1 cellular context compared by ENCODE assay signal in the genomic region with DNA sequence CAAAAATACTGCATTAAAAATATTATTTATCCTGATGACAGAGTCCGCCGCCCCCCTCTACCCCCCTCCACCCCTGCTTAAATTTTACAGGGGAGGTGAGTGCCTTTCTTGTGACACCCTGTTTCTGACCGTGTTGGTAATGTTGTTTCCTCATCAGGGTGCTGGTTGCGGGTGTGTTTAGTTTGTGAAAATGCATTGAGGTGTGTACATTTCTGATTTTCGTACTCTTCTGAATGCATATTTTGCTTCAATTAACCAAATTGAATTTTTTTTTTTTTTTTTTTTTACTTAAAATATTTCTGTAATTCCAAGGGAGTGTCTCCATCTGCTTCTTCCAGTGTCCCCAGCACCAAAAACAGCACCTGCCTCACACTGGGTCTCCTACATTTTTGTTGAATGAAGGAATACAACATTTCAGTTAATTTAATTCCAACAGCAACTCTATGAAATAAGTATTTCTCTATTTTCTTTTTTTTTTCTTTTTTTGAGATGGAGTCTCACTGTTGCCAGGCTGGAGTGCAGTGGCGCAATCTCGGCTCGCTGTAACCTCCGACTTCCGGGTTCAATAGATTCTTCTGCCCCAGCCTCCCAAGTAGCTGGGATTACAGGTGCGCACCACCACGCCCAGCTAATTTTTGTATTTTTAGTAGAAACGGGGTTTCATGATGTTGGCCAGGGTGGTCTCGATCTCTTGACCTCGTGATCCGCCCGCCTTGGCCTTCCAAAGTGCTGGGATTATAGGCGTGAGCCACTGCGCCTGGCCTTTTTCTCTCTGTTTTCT.
TF ChIP-seq lines count a peak whose summit lies in the region.

No MANE protein-coding gene starts in this region.

TF ChIP-seq in IMR-90, 13 proteins besides CTCF, POLR2A, EP300 and RAD21:
- no peak for TF ChIP-seq MXI1 (IDR thresholded peaks at IDR 0.05; ENCODE audit: borderline replicate concordance, low read depth, low read length)
- no peak for TF ChIP-seq MAZ (IDR thresholded peaks at IDR 0.05; ENCODE audit: borderline replicate concordance, low read depth, low read length)
- no peak for TF ChIP-seq CEBPB (IDR thresholded peaks at IDR 0.05; ENCODE audit: low read depth, low read length)
- TF ChIP-seq CHD1 (IDR thresholded peaks at IDR 0.05; ENCODE audit: low read depth, low read length): no peak
- no peak for TF ChIP-seq USF2 (IDR thresholded peaks at IDR 0.05; ENCODE audit: low read depth, low read length)
